7 cellular contexts compared by ENCODE assay signal in genomic region chr14:74140374-74140850, GRCh38. TPM values are rescaled to one million over a fixed set of nuclear protein-coding genes. Genes with fewer than 3 reads are reported as not detected.
A peak's percentile ranks its signal among the peaks of the same experiment; 100 is the strongest.
DNase-seq lines count a peak whose midpoint lies in the region; ATAC-seq and TF ChIP-seq lines count a peak whose summit lies in the region.

No MANE protein-coding gene starts in this region.

- TF ChIP-seq CTCF in upper lobe of left lung (IDR thresholded peaks at IDR 0.05): no peak

- ATAC-seq in left lobe of liver (peak; percentile 81), upper lobe of left lung (ENCODE audit: low FRiP score in 2 of 2) (peak; percentile 84 to 88)

- 38 to 44% methylated on average over 8 of the region's 8 CpGs for WGBS in upper lobe of left lung, 2 donors

- no peaks in the 10 kb centered on the region for H3K27me3 ChIP-seq in upper lobe of left lung

- peak in 2 of 4 donors; percentile 75 to 93 for TF ChIP-seq EP300 in upper lobe of left lung (IDR thresholded peaks at IDR 0.05)

- peak; percentile 88 for DNase-seq in NCI-H1092 treated with DMSO at 0.1 percent for 48 hours (lab: John Stamatoyannopoulos, UW)
- peak; percentile 87 for DNase-seq in SK-N-DZ (ENCODE audit: low spot score)
- peak; percentile 76 for DNase-seq in left lobe of liver (ENCODE audit: low spot score)
- DNase-seq in upper lobe of left lung: peak; percentile 20 to 92
- no peak for DNase-seq in HuH-7.5 (ENCODE audit: low spot score)
- DNase-seq in amniotic stem cell (lab: John Stamatoyannopoulos, UW): no peak
- no peak for DNase-seq in GM19240 (ENCODE audit: insufficient read length, low spot score)

- no peaks in the 10 kb centered on the region for H3K9me3 ChIP-seq in upper lobe of left lung

- peak overlapping the region in 2 of 4 donors; percentile 3 to 18 for H3K4me3 ChIP-seq in upper lobe of left lung

- H3K36me3 ChIP-seq in upper lobe of left lung: no peaks in the 10 kb centered on the region

- H3K4me1 ChIP-seq in upper lobe of left lung: peaks cover 0 to 31% (median 21%) of the 10 kb centered on the region in 4 donors

- peak in 1 of 4 donors; percentile 37 for TF ChIP-seq POLR2A in upper lobe of left lung (IDR thresholded peaks at IDR 0.05)

- H3K27ac ChIP-seq in upper lobe of left lung: peak overlapping the region; percentile 45 to 60 (median 48)

RNA-seq across cellular contexts. Expression of gene LIN52, which starts 55.7 kb away (rescaled TPM):
- polyA plus RNA-seq in SK-N-DZ (2014; cell fraction: cytosol; rRNA removed): 26.9 and 33.0 TPM in 2 replicates
- polyA plus RNA-seq in SK-N-DZ (2014; cell fraction: nucleus; rRNA removed): 4.9 and 6.5 TPM in 2 replicates
- total RNA-seq in left lobe of liver: 5.6 TPM
- total RNA-seq in upper lobe of left lung: 1 to 10 TPM; 5.8 to 9.7 (median 8.8) TPM

RNA-seq across cellular contexts. Expression of gene ALDH6A1, which starts 56.2 kb away (rescaled TPM):
- 9.8 and 10.4 TPM in 2 replicates for polyA plus RNA-seq in SK-N-DZ (2014; cell fraction: cytosol; rRNA removed)
- polyA plus RNA-seq in SK-N-DZ (2014; cell fraction: nucleus; rRNA removed): 7.4 and 9.6 TPM in 2 replicates
- total RNA-seq in left lobe of liver: 327 TPM
- total RNA-seq in upper lobe of left lung: 10 to 100 TPM; 10.4 to 48.0 (median 30.5) TPM

Comparison
In these comparisons a context has a peak if more than half of its experiments do, and no peak if none do; other contexts are left out.
1. DNase-seq: peak in NCI-H1092 treated with DMSO at 0.1 percent for 48 hours (single experiment), SK-N-DZ (single experiment), left lobe of liver (single experiment) and upper lobe of left lung (2 of 2); none in HuH-7.5 (single experiment), amniotic stem cell (single experiment) and GM19240 (single experiment).